ENCODE assay signal across 27 cellular contexts in genomic region chr3:118101891-118102290, GRCh38.
"Had no signal": no experiment of that assay in that cellular context is flagged by ENCODE, and none has a peak within 500 bp of the region (broad histone marks: within the 10 kb centered on the region; RNA-seq: fewer than 3 reads in every experiment).

No MANE protein-coding gene starts in this region.

- H3K27me3 ChIP-seq: brain microvascular endothelial cell, MG63, SJCRH30 had no signal

- H3K27ac ChIP-seq: brain microvascular endothelial cell, SJCRH30, VCaP had no signal

- H3K36me3 ChIP-seq: brain microvascular endothelial cell, MG63, SJCRH30 had no signal

- H3K9ac ChIP-seq: SK-N-SH had no signal

- H3K36me3 Mint-ChIP-seq: activated naive CD4-positive, alpha-beta T cell treated with anti-CD3 and anti-CD28 coated beads, Interleukin-2, amount 10 ng/mL, durations not matched to agents 7 days and 5 days; activated naive CD8-positive, alpha-beta T cell treated with anti-CD3 and anti-CD28 coated beads for 36 hours had no signal

- H3K27ac Mint-ChIP-seq: activated CD4-positive, alpha-beta T cell treated with anti-CD3 and anti-CD28 coated beads for 36 hours; activated CD8-positive, alpha-beta T cell treated with anti-CD3 and anti-CD28 coated beads for 36 hours; activated naive CD4-positive, alpha-beta T cell treated with anti-CD3 and anti-CD28 coated beads, Interleukin-2, amount 10 ng/mL, durations not matched to agents 7 days and 5 days; activated naive CD8-positive, alpha-beta T cell treated with anti-CD3 and anti-CD28 coated beads for 36 hours; activated T-cell treated with anti-CD3 and anti-CD28 coated beads, Interleukin-2, amount 50 U/mL, for 72 hours; activated T-helper 2 cell treated with anti-CD3 and anti-CD28 coated beads, Interferon-gamma antibody, Interleukin-2, Interleukin-4, amounts not matched to agents 10 μg/mL and 5 μg/mL and 100 μg/mL, durations not matched to agents 14 hours and 24 hours and 36 hours had no signal

- H3K4me1 Mint-ChIP-seq: activated CD4-positive, alpha-beta T cell treated with anti-CD3 and anti-CD28 coated beads for 36 hours; activated naive CD4-positive, alpha-beta T cell treated with anti-CD3 and anti-CD28 coated beads, Interleukin-2, amount 10 ng/mL, durations not matched to agents 7 days and 5 days; activated naive CD8-positive, alpha-beta T cell treated with anti-CD3 and anti-CD28 coated beads for 36 hours had no signal

- H3K9me3 ChIP-seq: MG63, SJCRH30, SK-N-SH had no signal

- DNase-seq: activated CD4-positive, alpha-beta T cell treated with anti-CD3 and anti-CD28 coated beads for 36 hours; activated CD4-positive, alpha-beta T cell treated with anti-CD3 and anti-CD28 coated beads, Interleukin-2, amount 50 U/mL, for 1 hour; activated CD4-positive, CD25-positive, alpha-beta regulatory T cell; activated CD8-positive, alpha-beta memory T cell treated with anti-CD3 and anti-CD28 coated beads, Interleukin-2, amount 50 U/mL, for 4 hours; activated CD8-positive, alpha-beta T cell treated with anti-CD3 and anti-CD28 coated beads for 36 hours; activated gamma-delta T cell treated with Interleukin-2 at 50 U/mL for 16 hours; activated naive CD4-positive, alpha-beta T cell treated with anti-CD3 and anti-CD28 coated beads, Interleukin-2, amount 10 ng/mL, durations not matched to agents 7 days and 5 days; activated naive CD8-positive, alpha-beta T cell treated with anti-CD3 and anti-CD28 coated beads for 36 hours; activated T-cell treated with anti-CD3 and anti-CD28 coated beads, Interleukin-2, amount 50 U/mL, for 72 hours; brain microvascular endothelial cell; caudate nucleus; KG1; MG63; MV-4-11; NCI-H1092 treated with DMSO at 0.1 percent for 48 hours; NCI-H1417 treated with DMSO at 0.1 percent for 48 hours; NCI-H1694; NCI-H2029; NCI-H2107; NCI-H446; NCI-H524; Right ventricle myocardium superior; SJCRH30; SK-N-SH; T-helper 1 cell had no signal

- H3K4me3 Mint-ChIP-seq: activated CD4-positive, alpha-beta T cell treated with anti-CD3 and anti-CD28 coated beads for 36 hours; activated CD8-positive, alpha-beta T cell treated with anti-CD3 and anti-CD28 coated beads for 36 hours; activated naive CD4-positive, alpha-beta T cell treated with anti-CD3 and anti-CD28 coated beads, Interleukin-2, amount 10 ng/mL, durations not matched to agents 7 days and 5 days; activated naive CD8-positive, alpha-beta T cell treated with anti-CD3 and anti-CD28 coated beads for 36 hours; activated T-cell treated with anti-CD3 and anti-CD28 coated beads, Interleukin-2, amount 50 U/mL, for 72 hours had no signal

- H3K4me2 ChIP-seq: SK-N-SH had no signal

- H3K4me3 ChIP-seq: MG63, SJCRH30 had no signal

- ATAC-seq: activated CD4-positive, alpha-beta T cell treated with anti-CD3 and anti-CD28 coated beads for 36 hours; activated CD8-positive, alpha-beta T cell treated with anti-CD3 and anti-CD28 coated beads for 36 hours; activated T-cell treated with anti-CD3 and anti-CD28 coated beads, Interleukin-2, amount 50 U/mL, for 72 hours had no signal

- H3K27me3 Mint-ChIP-seq: activated CD4-positive, alpha-beta T cell treated with anti-CD3 and anti-CD28 coated beads for 36 hours; activated CD8-positive, alpha-beta T cell treated with anti-CD3 and anti-CD28 coated beads for 36 hours; activated naive CD4-positive, alpha-beta T cell treated with anti-CD3 and anti-CD28 coated beads, Interleukin-2, amount 10 ng/mL, durations not matched to agents 7 days and 5 days; activated naive CD8-positive, alpha-beta T cell treated with anti-CD3 and anti-CD28 coated beads for 36 hours had no signal
